Comparison of ENCODE assay signal across 13 cellular contexts in genomic region chr20:41167118-41167470, GRCh38. TPM values are rescaled to one million over a fixed set of nuclear protein-coding genes. Genes with fewer than 3 reads are reported as not detected.
DNase-seq lines count a peak whose midpoint lies in the region; ATAC-seq and TF ChIP-seq lines count a peak whose summit lies in the region.
"Had no signal": no experiment of that assay in that cellular context is flagged by ENCODE, and none has a peak within 500 bp of the region (broad histone marks: within the 10 kb centered on the region; RNA-seq: fewer than 3 reads in every experiment).

No MANE protein-coding gene starts in this region.

- intact Hi-C loops in stomach (cut with DNase I; ENCODE audit: low total_unique reads) = no loop called here

- peaks cover 29% of the 10 kb centered on the region for H3K4me1 Mint-ChIP-seq in activated naive CD4-positive, alpha-beta T cell treated with anti-CD3 and anti-CD28 coated beads, Interleukin-2, amount 10 ng/mL, durations not matched to agents 7 days and 5 days

- CTCF ChIA-PET in activated naive CD4-positive, alpha-beta T cell treated with anti-CD3 and anti-CD28 coated beads, Interleukin-2, amount 10 ng/mL, durations not matched to agents 7 days and 5 days (lab: Charles Lee) = interaction anchor here (1.0 to 5.2 kb wide), 3 partner anchors 8 to 66 kb away, joined by 3 to 24 read pairs (median 5); no protein-coding TSS in a partner anchor

- H3K27me3 ChIP-seq in RWPE2 (ENCODE audit: insufficient read depth, poor library complexity, severe bottlenecking) = no peaks in the 10 kb centered on the region
- H3K27me3 ChIP-seq in effector memory CD4-positive, alpha-beta T cell (replicated peaks; ENCODE audit: control insufficient read depth, insufficient read depth, low read length, poor library complexity, severe bottlenecking) = no peaks in the 10 kb centered on the region
- H3K27me3 ChIP-seq in stomach = no peaks in the 10 kb centered on the region

- TF ChIP-seq CTCF in RWPE2 (IDR thresholded peaks at IDR 0.05; ENCODE audit: poor library complexity, severe bottlenecking) = no peak
- TF ChIP-seq CTCF in stomach (IDR thresholded peaks at IDR 0.05) = no peak

- no peaks in the 10 kb centered on the region for H3K4me1 ChIP-seq in RWPE2 (ENCODE audit: insufficient read depth, poor library complexity, severe bottlenecking)
- H3K4me1 ChIP-seq in effector memory CD4-positive, alpha-beta T cell (ENCODE audit: control insufficient read depth, insufficient read depth, low read length, poor library complexity, severe bottlenecking) = no peaks in the 10 kb centered on the region
- peaks cover 0 to 8% (median 4%) of the 10 kb centered on the region in 4 donors for H3K4me1 ChIP-seq in stomach

- TF ChIP-seq EP300 in stomach (IDR thresholded peaks at IDR 0.05) = no peak

- H3K27ac ChIP-seq in RWPE2 (ENCODE audit: poor library complexity, severe bottlenecking) (no peak overlapping the region), temporal lobe (ENCODE audit: low read depth, low read length) (peak overlapping the region; percentile 65), stomach (no peak overlapping the region)
- peak overlapping the region; percentile 46 for H3K27ac ChIP-seq in effector memory CD4-positive, alpha-beta T cell (ENCODE audit: insufficient read depth, low read length, poor library complexity, severe bottlenecking)
- H3K27ac ChIP-seq: left ventricle myocardium inferior had no signal

- H3K27ac Mint-ChIP-seq in activated naive CD4-positive, alpha-beta T cell treated with anti-CD3 and anti-CD28 coated beads, Interleukin-2, amount 10 ng/mL, durations not matched to agents 7 days and 5 days = peak overlapping the region; percentile 39
- H3K27ac Mint-ChIP-seq: activated B cell treated with CpG ODN at 0.5 μM for 24 hours had no signal

- H3K9me3 Mint-ChIP-seq in activated naive CD4-positive, alpha-beta T cell treated with anti-CD3 and anti-CD28 coated beads, Interleukin-2, amount 10 ng/mL, durations not matched to agents 7 days and 5 days = no peaks in the 10 kb centered on the region
- H3K9me3 Mint-ChIP-seq: activated B cell treated with CpG ODN at 0.5 μM for 24 hours had no signal

- H3K4me3 Mint-ChIP-seq in activated naive CD4-positive, alpha-beta T cell treated with anti-CD3 and anti-CD28 coated beads, Interleukin-2, amount 10 ng/mL, durations not matched to agents 7 days and 5 days = no peak overlapping the region
- H3K4me3 Mint-ChIP-seq: activated B cell treated with CpG ODN at 0.5 μM for 24 hours had no signal

- ATAC-seq in RWPE2 (ENCODE audit: low read depth) (peak; percentile 14; the same call in 1 of the 3 replicates), HG02870 (IDR thresholded peaks at IDR 0.05; ENCODE audit: unreplicated experiment) (no peak)

- H3K4me3 ChIP-seq in RWPE2 (ENCODE audit: severe bottlenecking) (no peak overlapping the region), stomach (no peak overlapping the region)
- no peak overlapping the region for H3K4me3 ChIP-seq in effector memory CD4-positive, alpha-beta T cell (ENCODE audit: insufficient read depth, low read depth, low read length, poor library complexity, severe bottlenecking)
- H3K4me3 ChIP-seq: left ventricle myocardium inferior had no signal

- DNase-seq in activated naive CD4-positive, alpha-beta T cell treated with anti-CD3 and anti-CD28 coated beads, Interleukin-2, amount 10 ng/mL, durations not matched to agents 7 days and 5 days = peak; percentile 14
- no peak for DNase-seq in activated naive CD4-positive, alpha-beta T cell treated with anti-CD3 and anti-CD28 coated beads, Interleukin-2, amount 50 U/mL, for 16 hours
- DNase-seq in RWPE2 (ENCODE audit: low spot score) (peak; percentile 80), dedifferentiated amniotic fluid mesenchymal stem cell (ENCODE audit: extremely low spot score) (no peak), stomach (no peak)
- DNase-seq in effector memory CD4-positive, alpha-beta T cell = no peak
- DNase-seq: activated B cell treated with CpG ODN at 0.5 μM for 24 hours, activated gamma-delta T cell, foreskin fibroblast, left ventricle myocardium inferior, NCI-H446 had no signal

- H3K27me3 Mint-ChIP-seq in activated naive CD4-positive, alpha-beta T cell treated with anti-CD3 and anti-CD28 coated beads, Interleukin-2, amount 10 ng/mL, durations not matched to agents 7 days and 5 days = no peaks in the 10 kb centered on the region
- H3K27me3 Mint-ChIP-seq: activated B cell treated with CpG ODN at 0.5 μM for 24 hours had no signal

- no peaks in the 10 kb centered on the region for H3K9me3 ChIP-seq in RWPE2 (ENCODE audit: severe bottlenecking)
- H3K9me3 ChIP-seq in effector memory CD4-positive, alpha-beta T cell (ENCODE audit: control insufficient read depth, low read length) = no peaks in the 10 kb centered on the region
- H3K9me3 ChIP-seq in stomach = no peaks in the 10 kb centered on the region
- H3K9me3 ChIP-seq: left ventricle myocardium inferior had no signal

- WGBS in stomach, 5 donors = 82 to 100% (median 96%) methylated on average over 3 of the region's 3 CpGs

- TF ChIP-seq POLR2A in stomach (IDR thresholded peaks at IDR 0.05) = no peak

- H3K36me3 Mint-ChIP-seq in activated naive CD4-positive, alpha-beta T cell treated with anti-CD3 and anti-CD28 coated beads, Interleukin-2, amount 10 ng/mL, durations not matched to agents 7 days and 5 days = peaks cover 87% of the 10 kb centered on the region

- H3K36me3 ChIP-seq in RWPE2 (ENCODE audit: low read depth) = peaks cover 96% of the 10 kb centered on the region
- H3K36me3 ChIP-seq in effector memory CD4-positive, alpha-beta T cell (ENCODE audit: control insufficient read depth, insufficient read depth, low read length) = peaks cover 98% of the 10 kb centered on the region
- peaks cover 81 to 100% (median 99%) of the 10 kb centered on the region in 4 donors for H3K36me3 ChIP-seq in stomach

RNA-seq across cellular contexts. Expression of gene PLCG1, which starts 29.8 kb away (rescaled TPM):
- 82.1 TPM for total RNA-seq in temporal lobe
- 100 to 1,000 TPM in 2 of 5 donors, 10 to 100 TPM in 3; 37.9 to 576 (median 86.1) TPM for total RNA-seq in stomach
- 10 to 100 TPM; 16.3 to 32.9 (median 17.5) TPM for polyA plus RNA-seq in stomach

Comparison
In these comparisons a context has a peak if more than half of its experiments do, and no peak if none do; other contexts are left out.
1. DNase-seq: peak in activated naive CD4-positive, alpha-beta T cell treated with anti-CD3 and anti-CD28 coated beads, Interleukin-2, amount 10 ng/mL, durations not matched to agents 7 days and 5 days (single experiment) and RWPE2 (single experiment); none in activated naive CD4-positive, alpha-beta T cell treated with anti-CD3 and anti-CD28 coated beads, Interleukin-2, amount 50 U/mL, for 16 hours (single experiment), effector memory CD4-positive, alpha-beta T cell (0 of 3), dedifferentiated amniotic fluid mesenchymal stem cell (single experiment) and stomach (single experiment).
2. H3K27ac ChIP-seq: peak in effector memory CD4-positive, alpha-beta T cell (single experiment) and temporal lobe (single experiment); none in RWPE2 (single experiment) and stomach (0 of 5).